1 cellular context compared by ENCODE assay signal in the genomic region with DNA sequence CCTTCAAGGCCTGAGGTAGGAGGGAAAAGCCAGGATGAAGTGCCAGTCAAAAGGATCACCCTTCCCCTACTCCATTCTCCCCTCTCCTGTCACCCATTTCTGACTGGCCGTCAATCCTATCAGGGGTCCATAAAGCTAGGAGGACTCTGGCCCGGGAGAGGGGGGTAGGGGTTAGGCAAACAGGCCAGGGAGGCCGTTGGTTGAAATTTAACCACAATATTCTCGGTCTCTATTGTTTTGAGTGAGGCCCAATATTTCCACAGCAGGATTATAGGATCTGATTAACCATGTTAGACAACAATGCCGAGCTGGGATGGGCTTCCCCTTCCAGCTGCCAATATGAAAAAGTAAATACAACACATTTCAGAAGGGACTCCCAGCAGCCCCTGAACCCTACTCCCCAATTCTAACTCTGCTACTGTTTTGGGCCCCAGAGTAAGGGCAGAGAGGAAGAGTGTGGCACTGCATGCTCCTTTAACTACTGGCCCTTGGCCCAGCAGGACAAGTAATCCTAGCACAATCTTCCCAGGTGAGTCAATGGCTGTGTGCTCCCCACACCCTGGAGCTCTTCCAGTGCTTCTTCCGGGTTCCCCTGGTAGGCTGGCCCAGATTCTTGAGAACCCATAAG.
A peak's percentile ranks its signal among the peaks of the same experiment; 100 is the strongest.
TF ChIP-seq lines count a peak whose summit lies in the region.

No MANE protein-coding gene starts in this region.

TF ChIP-seq in HepG2, 621 proteins besides CTCF, POLR2A, EP300 and RAD21 (continued from another document and continues in another):
- TF ChIP-seq PRDM10 (CRISPR knock-in tag; IDR thresholded peaks at IDR 0.05; ENCODE audit: low read depth) = no peak
- TF ChIP-seq, protein P1, sequence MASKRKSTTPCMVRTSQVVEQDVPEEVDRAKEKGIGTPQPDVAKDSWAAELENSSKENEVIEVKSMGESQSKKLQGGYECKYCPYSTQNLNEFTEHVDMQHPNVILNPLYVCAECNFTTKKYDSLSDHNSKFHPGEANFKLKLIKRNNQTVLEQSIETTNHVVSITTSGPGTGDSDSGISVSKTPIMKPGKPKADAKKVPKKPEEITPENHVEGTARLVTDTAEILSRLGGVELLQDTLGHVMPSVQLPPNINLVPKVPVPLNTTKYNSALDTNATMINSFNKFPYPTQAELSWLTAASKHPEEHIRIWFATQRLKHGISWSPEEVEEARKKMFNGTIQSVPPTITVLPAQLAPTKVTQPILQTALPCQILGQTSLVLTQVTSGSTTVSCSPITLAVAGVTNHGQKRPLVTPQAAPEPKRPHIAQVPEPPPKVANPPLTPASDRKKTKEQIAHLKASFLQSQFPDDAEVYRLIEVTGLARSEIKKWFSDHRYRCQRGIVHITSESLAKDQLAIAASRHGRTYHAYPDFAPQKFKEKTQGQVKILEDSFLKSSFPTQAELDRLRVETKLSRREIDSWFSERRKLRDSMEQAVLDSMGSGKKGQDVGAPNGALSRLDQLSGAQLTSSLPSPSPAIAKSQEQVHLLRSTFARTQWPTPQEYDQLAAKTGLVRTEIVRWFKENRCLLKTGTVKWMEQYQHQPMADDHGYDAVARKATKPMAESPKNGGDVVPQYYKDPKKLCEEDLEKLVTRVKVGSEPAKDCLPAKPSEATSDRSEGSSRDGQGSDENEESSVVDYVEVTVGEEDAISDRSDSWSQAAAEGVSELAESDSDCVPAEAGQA (IDR thresholded peaks at IDR 0.05; ENCODE audit: low read depth) = no peak
- TF ChIP-seq, protein P1 (CRISPR knock-in tag; IDR thresholded peaks at IDR 0.05; ENCODE audit: borderline replicate concordance) = no peak
- TF ChIP-seq, protein P2, sequence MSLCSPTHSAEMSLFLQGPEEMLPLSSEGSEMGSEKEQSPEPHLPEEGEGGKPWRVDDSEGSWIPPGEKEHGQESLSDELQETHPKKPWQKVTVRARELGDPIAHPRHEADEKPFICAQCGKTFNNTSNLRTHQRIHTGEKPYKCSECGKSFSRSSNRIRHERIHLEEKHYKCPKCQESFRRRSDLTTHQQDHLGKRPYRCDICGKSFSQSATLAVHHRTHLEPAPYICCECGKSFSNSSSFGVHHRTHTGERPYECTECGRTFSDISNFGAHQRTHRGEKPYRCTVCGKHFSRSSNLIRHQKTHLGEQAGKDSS (CRISPR knock-in tag; IDR thresholded peaks at IDR 0.05; ENCODE audit: borderline replicate concordance, low read depth) = peak; percentile 65; the same call in 1 of the 2 replicates
- TF ChIP-seq NFIC (IDR thresholded peaks at IDR 0.05; ENCODE audit: low read length) = peak; percentile 82; the same call in 1 of the 2 replicates
- no peak for TF ChIP-seq PAX8 (CRISPR knock-in tag; IDR thresholded peaks at IDR 0.05; ENCODE audit: borderline replicate concordance)
- TF ChIP-seq SIN3A (IDR thresholded peaks at IDR 0.05; ENCODE audit: borderline replicate concordance, low read depth, low read length) = no peak
- TF ChIP-seq ZNF264 (CRISPR knock-in tag; IDR thresholded peaks at IDR 0.05) = no peak
- TF ChIP-seq ZNF83 (CRISPR knock-in tag; IDR thresholded peaks at IDR 0.05; ENCODE audit: borderline replicate concordance) = no peak
- TF ChIP-seq, protein P3, sequence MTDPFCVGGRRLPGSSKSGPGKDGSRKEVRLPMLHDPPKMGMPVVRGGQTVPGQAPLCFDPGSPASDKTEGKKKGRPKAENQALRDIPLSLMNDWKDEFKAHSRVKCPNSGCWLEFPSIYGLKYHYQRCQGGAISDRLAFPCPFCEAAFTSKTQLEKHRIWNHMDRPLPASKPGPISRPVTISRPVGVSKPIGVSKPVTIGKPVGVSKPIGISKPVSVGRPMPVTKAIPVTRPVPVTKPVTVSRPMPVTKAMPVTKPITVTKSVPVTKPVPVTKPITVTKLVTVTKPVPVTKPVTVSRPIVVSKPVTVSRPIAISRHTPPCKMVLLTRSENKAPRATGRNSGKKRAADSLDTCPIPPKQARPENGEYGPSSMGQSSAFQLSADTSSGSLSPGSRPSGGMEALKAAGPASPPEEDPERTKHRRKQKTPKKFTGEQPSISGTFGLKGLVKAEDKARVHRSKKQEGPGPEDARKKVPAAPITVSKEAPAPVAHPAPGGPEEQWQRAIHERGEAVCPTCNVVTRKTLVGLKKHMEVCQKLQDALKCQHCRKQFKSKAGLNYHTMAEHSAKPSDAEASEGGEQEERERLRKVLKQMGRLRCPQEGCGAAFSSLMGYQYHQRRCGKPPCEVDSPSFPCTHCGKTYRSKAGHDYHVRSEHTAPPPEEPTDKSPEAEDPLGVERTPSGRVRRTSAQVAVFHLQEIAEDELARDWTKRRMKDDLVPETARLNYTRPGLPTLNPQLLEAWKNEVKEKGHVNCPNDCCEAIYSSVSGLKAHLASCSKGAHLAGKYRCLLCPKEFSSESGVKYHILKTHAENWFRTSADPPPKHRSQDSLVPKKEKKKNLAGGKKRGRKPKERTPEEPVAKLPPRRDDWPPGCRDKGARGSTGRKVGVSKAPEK (CRISPR knock-in tag; IDR thresholded peaks at IDR 0.05; ENCODE audit: borderline replicate concordance) = peak; percentile 74; the same call in 1 of the 2 replicates
- peak; percentile 87 for TF ChIP-seq KDM6A (CRISPR knock-in tag; IDR thresholded peaks at IDR 0.05; ENCODE audit: low read depth)
- no peak for TF ChIP-seq ZBTB25 (CRISPR knock-in tag; IDR thresholded peaks at IDR 0.05)
- TF ChIP-seq ZNF367 (CRISPR knock-in tag; IDR thresholded peaks at IDR 0.05; ENCODE audit: borderline replicate concordance) = no peak
- TF ChIP-seq NBN (conservative IDR thresholded peaks at IDR 0.05) = no peak
- peak; percentile 43 for TF ChIP-seq FOSL2 (CRISPR knock-in tag; IDR thresholded peaks at IDR 0.05)
- peak; percentile 88 for TF ChIP-seq MTA1 (CRISPR knock-in tag; IDR thresholded peaks at IDR 0.05; ENCODE audit: borderline replicate concordance)
- TF ChIP-seq PRPF4 (IDR thresholded peaks at IDR 0.05; ENCODE audit: low read depth, low read length, poor library complexity, severe bottlenecking) = no peak
- TF ChIP-seq SIX4 (CRISPR knock-in tag; IDR thresholded peaks at IDR 0.05) = no peak
- TF ChIP-seq ZNF382 (CRISPR knock-in tag; IDR thresholded peaks at IDR 0.05; ENCODE audit: borderline replicate concordance) = no peak
- no peak for TF ChIP-seq RORA (CRISPR knock-in tag; IDR thresholded peaks at IDR 0.05)
- 0 out of 2 replicates have a peak, but pooled peaks have one; percentile 27 for TF ChIP-seq AKAP8 (CRISPR knock-in tag; IDR thresholded peaks at IDR 0.05)
- TF ChIP-seq, protein P4, sequence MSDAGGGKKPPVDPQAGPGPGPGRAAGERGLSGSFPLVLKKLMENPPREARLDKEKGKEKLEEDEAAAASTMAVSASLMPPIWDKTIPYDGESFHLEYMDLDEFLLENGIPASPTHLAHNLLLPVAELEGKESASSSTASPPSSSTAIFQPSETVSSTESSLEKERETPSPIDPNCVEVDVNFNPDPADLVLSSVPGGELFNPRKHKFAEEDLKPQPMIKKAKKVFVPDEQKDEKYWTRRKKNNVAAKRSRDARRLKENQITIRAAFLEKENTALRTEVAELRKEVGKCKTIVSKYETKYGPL (CRISPR knock-in tag; IDR thresholded peaks at IDR 0.05) = no peak
- TF ChIP-seq HNRNPL (IDR thresholded peaks at IDR 0.05; ENCODE audit: low read depth, low read length) = no peak
- 0 out of 2 replicates have a peak, but pooled peaks have one; percentile 43 for TF ChIP-seq ZNF563 (CRISPR knock-in tag; IDR thresholded peaks at IDR 0.05)
- TF ChIP-seq U2AF1 (optimal IDR thresholded peaks at IDR 0.05; ENCODE audit: low read depth, low read length) = peak; percentile 61
- peak; percentile 92; the same call in 1 of the 2 replicates for TF ChIP-seq RXRA (CRISPR knock-in tag; IDR thresholded peaks at IDR 0.05)
- TF ChIP-seq ZNF451 (CRISPR knock-in tag; IDR thresholded peaks at IDR 0.05) = peak; percentile 50; the same call in 1 of the 2 replicates
- peak; percentile 100 for TF ChIP-seq SOX13 (IDR thresholded peaks at IDR 0.05)
- peak in 1 of 2 experiments; percentile 100; a peak in 2 of 4 replicates for TF ChIP-seq SOX13 (CRISPR knock-in tag; conservative IDR thresholded peaks at IDR 0.05 in 1 of 2, IDR thresholded peaks at IDR 0.05 in 1 of 2)
- no peak for TF ChIP-seq CEBPB (IDR thresholded peaks at IDR 0.05; ENCODE audit: borderline replicate concordance, low read depth, low read length)
- 0 out of 2 replicates have a peak, but pooled peaks have one; percentile 37 for TF ChIP-seq ZFX (CRISPR knock-in tag; IDR thresholded peaks at IDR 0.05; ENCODE audit: low read depth)
- TF ChIP-seq, protein P5, sequence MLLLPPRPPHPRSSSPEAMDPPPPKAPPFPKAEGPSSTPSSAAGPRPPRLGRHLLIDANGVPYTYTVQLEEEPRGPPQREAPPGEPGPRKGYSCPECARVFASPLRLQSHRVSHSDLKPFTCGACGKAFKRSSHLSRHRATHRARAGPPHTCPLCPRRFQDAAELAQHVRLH (CRISPR knock-in tag; IDR thresholded peaks at IDR 0.05; ENCODE audit: borderline replicate concordance, low read depth) = 0 out of 2 replicates have a peak, but pooled peaks have one; percentile 66
- peak; percentile 98 for TF ChIP-seq HHEX (CRISPR knock-in tag; IDR thresholded peaks at IDR 0.05)
- no peak for TF ChIP-seq USF2 (IDR thresholded peaks at IDR 0.05; ENCODE audit: low read depth, low read length)
- no peak for TF ChIP-seq USF2 (CRISPR knock-in tag; IDR thresholded peaks at IDR 0.05; ENCODE audit: borderline replicate concordance)
- TF ChIP-seq ZC3H4 (CRISPR knock-in tag; IDR thresholded peaks at IDR 0.05; ENCODE audit: borderline replicate concordance) = no peak
- TF ChIP-seq MIER3 (CRISPR knock-in tag; IDR thresholded peaks at IDR 0.05; ENCODE audit: borderline replicate concordance) = peak; percentile 68; the same call in 1 of the 2 replicates
- TF ChIP-seq ZNF263 (CRISPR knock-in tag; IDR thresholded peaks at IDR 0.05) = peak; percentile 77; the same call in 1 of the 2 replicates
- TF ChIP-seq NFRKB (IDR thresholded peaks at IDR 0.05) = no peak
- TF ChIP-seq ZNF597 (CRISPR knock-in tag; IDR thresholded peaks at IDR 0.05) = no peak
